17 cellular contexts compared by ENCODE assay signal in genomic region chr4:136651278-136651667, GRCh38.
DNase-seq lines count a peak whose midpoint lies in the region; ATAC-seq and TF ChIP-seq lines count a peak whose summit lies in the region.
"Had no signal": no experiment of that assay in that cellular context is flagged by ENCODE, and none has a peak within 500 bp of the region (broad histone marks: within the 10 kb centered on the region; RNA-seq: fewer than 3 reads in every experiment).

No MANE protein-coding gene starts in this region.

- in situ Hi-C loops in Caki2 (cut with HindIII; ENCODE audit: low pct_unique_long_range_greater_than_20kb, low sequenced_read_pairs) = no loop called here

- peak overlapping the region; percentile 40 to 55 for H3K4me3 Mint-ChIP-seq in effector memory CD8-positive, alpha-beta T cell
- H3K4me3 Mint-ChIP-seq: activated T-cell treated with anti-CD3 and anti-CD28 coated beads, Interleukin-2, amount 50 U/mL, for 24 hours; mesothelial cell of epicardium had no signal

- H3K27me3 Mint-ChIP-seq in effector memory CD8-positive, alpha-beta T cell = no peaks in the 10 kb centered on the region
- H3K27me3 Mint-ChIP-seq: activated T-cell treated with anti-CD3 and anti-CD28 coated beads, Interleukin-2, amount 50 U/mL, for 24 hours had no signal

- H3K27ac ChIP-seq in gastroesophageal sphincter = no peak overlapping the region
- no peak overlapping the region for H3K27ac ChIP-seq in effector memory CD4-positive, alpha-beta T cell (ENCODE audit: insufficient read depth, low read length, poor library complexity, severe bottlenecking)
- H3K27ac ChIP-seq: RWPE1, testis had no signal

- peak overlapping the region; percentile 49 to 65 for H3K27ac Mint-ChIP-seq in effector memory CD8-positive, alpha-beta T cell
- H3K27ac Mint-ChIP-seq: activated T-cell treated with anti-CD3 and anti-CD28 coated beads, Interleukin-2, amount 50 U/mL, for 24 hours; mesothelial cell of epicardium had no signal

- no peaks in the 10 kb centered on the region for H3K9me3 ChIP-seq in gastroesophageal sphincter
- no peaks in the 10 kb centered on the region for H3K9me3 ChIP-seq in effector memory CD4-positive, alpha-beta T cell (ENCODE audit: control insufficient read depth, low read length)
- H3K9me3 ChIP-seq: spleen, testis had no signal

- ATAC-seq in GM19043 (IDR thresholded peaks at IDR 0.05; ENCODE audit: low read depth, unreplicated experiment) = peak; percentile 40
- peak; percentile 16 for ATAC-seq in HG03565 (IDR thresholded peaks at IDR 0.05; ENCODE audit: unreplicated experiment)
- ATAC-seq in effector memory CD8-positive, alpha-beta T cell (replicated peaks) = peak; percentile 8
- no peak for ATAC-seq in gastroesophageal sphincter
- ATAC-seq in GM19324 (IDR thresholded peaks at IDR 0.05; ENCODE audit: low FRiP score, unreplicated experiment) = no peak

- 77% methylated on average over 1 of the region's 1 CpG; no CpG with 5 or more reads in 1 of the 2 donors for WGBS in gastroesophageal sphincter (ENCODE audit: low coverage in 1 of 2), 2 donors

- no peaks in the 10 kb centered on the region for H3K36me3 Mint-ChIP-seq in effector memory CD8-positive, alpha-beta T cell (ENCODE audit: insufficient read depth)
- H3K36me3 Mint-ChIP-seq: mesothelial cell of epicardium had no signal

- H3K27me3 ChIP-seq in gastroesophageal sphincter = no peaks in the 10 kb centered on the region
- H3K27me3 ChIP-seq in effector memory CD4-positive, alpha-beta T cell (replicated peaks; ENCODE audit: control insufficient read depth, insufficient read depth, low read length, poor library complexity, severe bottlenecking) = no peaks in the 10 kb centered on the region
- H3K27me3 ChIP-seq: spleen, testis had no signal

- TF ChIP-seq POLR2A in gastroesophageal sphincter (IDR thresholded peaks at IDR 0.05) = no peak

- TF ChIP-seq CTCF in gastroesophageal sphincter (IDR thresholded peaks at IDR 0.05) = no peak

- peaks cover 0 to 7% of the 10 kb centered on the region in 2 donors for H3K9me3 Mint-ChIP-seq in effector memory CD8-positive, alpha-beta T cell

- no peaks in the 10 kb centered on the region for H3K36me3 ChIP-seq in gastroesophageal sphincter
- no peaks in the 10 kb centered on the region for H3K36me3 ChIP-seq in effector memory CD4-positive, alpha-beta T cell (ENCODE audit: control insufficient read depth, insufficient read depth, low read length)
- H3K36me3 ChIP-seq: spleen had no signal

- peaks cover 4 to 13% of the 10 kb centered on the region in 2 donors for H3K4me1 Mint-ChIP-seq in effector memory CD8-positive, alpha-beta T cell (ENCODE audit: low read depth in 2 of 2)

- DNase-seq in Caki2 (ENCODE audit: low read depth) = peak; percentile 18
- no peak for DNase-seq in effector memory CD8-positive, alpha-beta T cell
- DNase-seq in mucosa of gallbladder (ENCODE audit: low spot score) = no peak
- no peak for DNase-seq in effector memory CD4-positive, alpha-beta T cell
- DNase-seq: activated CD4-positive, alpha-beta T cell treated with anti-CD3 and anti-CD28 coated beads for 48 hours; activated T-cell treated with anti-CD3 and anti-CD28 coated beads, Interleukin-2, amount 50 U/mL, for 24 hours; Karpas-422; NCI-H1436; NCI-H510A; spleen; testis had no signal

- H3K4me3 ChIP-seq in gastroesophageal sphincter = no peak overlapping the region
- H3K4me3 ChIP-seq in effector memory CD4-positive, alpha-beta T cell (ENCODE audit: insufficient read depth, low read depth, low read length, poor library complexity, severe bottlenecking) = no peak overlapping the region
- H3K4me3 ChIP-seq: spleen, testis had no signal

- H3K4me1 ChIP-seq in gastroesophageal sphincter = no peaks in the 10 kb centered on the region
- H3K4me1 ChIP-seq in effector memory CD4-positive, alpha-beta T cell (ENCODE audit: control insufficient read depth, insufficient read depth, low read length, poor library complexity, severe bottlenecking) = no peaks in the 10 kb centered on the region
- H3K4me1 ChIP-seq: spleen, testis had no signal

- no peak for TF ChIP-seq EP300 in gastroesophageal sphincter (IDR thresholded peaks at IDR 0.05)

Comparison
In these comparisons a context has a peak if more than half of its experiments do, and no peak if none do; other contexts are left out.
1. ATAC-seq: peak in GM19043 (single experiment), HG03565 (single experiment) and effector memory CD8-positive, alpha-beta T cell (single experiment); none in gastroesophageal sphincter (single experiment) and GM19324 (single experiment).